Comparison of ENCODE assay signal across 2 cellular contexts in genomic region chr20:38607351-38607750, GRCh38.
TF ChIP-seq lines count a peak whose summit lies in the region.

No MANE protein-coding gene starts in this region.

TF ChIP-seq in A549, 52 proteins besides CTCF, POLR2A, EP300 and RAD21:
- TF ChIP-seq ATOH8 (CRISPR knock-in tag; IDR thresholded peaks at IDR 0.05; ENCODE audit: low read depth) = no peak
- no peak for TF ChIP-seq CBX2 (IDR thresholded peaks at IDR 0.05; ENCODE audit: borderline replicate concordance, low read depth)
- TF ChIP-seq GATA3 (IDR thresholded peaks at IDR 0.05; ENCODE audit: borderline replicate concordance) = no peak
- no peak for TF ChIP-seq HMGXB4 (CRISPR knock-in tag; IDR thresholded peaks at IDR 0.05; ENCODE audit: borderline replicate concordance)
- TF ChIP-seq HDAC2 (IDR thresholded peaks at IDR 0.05) = no peak
- no peak for TF ChIP-seq MAZ (IDR thresholded peaks at IDR 0.05; ENCODE audit: borderline replicate concordance, low read depth, low read length)
- TF ChIP-seq FOXS1 (CRISPR knock-in tag; IDR thresholded peaks at IDR 0.05) = no peak
- TF ChIP-seq CBX8 (IDR thresholded peaks at IDR 0.05) = no peak
- no peak for TF ChIP-seq ESRRA (IDR thresholded peaks at IDR 0.05; ENCODE audit: borderline replicate concordance, low read length)
- TF ChIP-seq USF2 (IDR thresholded peaks at IDR 0.05) = no peak
- TF ChIP-seq PBX3 (IDR thresholded peaks at IDR 0.05) = no peak
- TF ChIP-seq ELK1 (IDR thresholded peaks at IDR 0.05; ENCODE audit: low read depth, low read length) = no peak
- TF ChIP-seq BCL3 (IDR thresholded peaks at IDR 0.05) = no peak
- TF ChIP-seq KDM5A (IDR thresholded peaks at IDR 0.05) = no peak
- TF ChIP-seq RCOR1 (IDR thresholded peaks at IDR 0.05; ENCODE audit: low read depth, low read length) = no peak
- no peak for TF ChIP-seq HOXB13 (CRISPR knock-in tag; IDR thresholded peaks at IDR 0.05; ENCODE audit: low read depth)
- TF ChIP-seq TFCP2L1 (CRISPR knock-in tag; IDR thresholded peaks at IDR 0.05) = no peak
- no peak for TF ChIP-seq RARB (CRISPR knock-in tag; IDR thresholded peaks at IDR 0.05)

TF ChIP-seq in H1, 55 proteins besides CTCF, POLR2A, EP300 and RAD21:
- no peak for TF ChIP-seq KDM1A (IDR thresholded peaks at IDR 0.05; ENCODE audit: borderline replicate concordance, low read length)
